In the genomic region with DNA sequence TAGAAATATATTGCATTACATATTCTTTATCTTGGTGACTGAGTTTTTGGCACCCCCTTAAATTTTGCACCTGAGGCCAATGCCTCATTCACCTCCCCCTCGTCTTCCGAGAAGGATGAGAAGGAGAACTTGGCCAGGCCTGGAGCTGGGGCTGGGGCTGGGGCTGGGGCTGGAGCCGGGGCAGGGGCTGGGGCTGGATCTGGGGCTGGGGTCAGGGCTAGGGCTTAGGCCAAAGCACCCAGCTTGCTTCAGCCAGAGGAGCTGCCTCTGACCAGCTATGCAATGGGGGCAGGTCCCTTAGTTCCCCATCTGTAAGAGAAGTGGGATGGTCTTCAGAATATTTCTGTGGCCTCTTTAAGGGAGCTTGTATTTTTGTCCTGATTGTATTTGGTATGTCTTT, we compare ENCODE assay signal across 32 cellular contexts.
"Had no signal": no experiment of that assay in that cellular context is flagged by ENCODE, and none has a peak within 500 bp of the region (broad histone marks: within the 10 kb centered on the region; RNA-seq: fewer than 3 reads in every experiment).

No MANE protein-coding gene starts in this region.

- H3K27me3 ChIP-seq: adrenal gland, body of pancreas had no signal

- H3K9me3 ChIP-seq: adrenal gland, body of pancreas, esophagus muscularis mucosa, gastroesophageal sphincter had no signal

- H3K4me3 Mint-ChIP-seq: activated B cell treated with CpG ODN at 0.5 μM for 24 hours; activated CD8-positive, alpha-beta T cell treated with anti-CD3 and anti-CD28 coated beads for 36 hours; activated naive CD4-positive, alpha-beta T cell treated with anti-CD3 and anti-CD28 coated beads for 36 hours; activated naive CD4-positive, alpha-beta T cell treated with anti-CD3 and anti-CD28 coated beads, Interleukin-2, amount 50 U/mL, for 24 hours; activated naive CD8-positive, alpha-beta T cell treated with anti-CD3 and anti-CD28 coated beads for 36 hours; activated naive CD8-positive, alpha-beta T cell treated with anti-CD3 and anti-CD28 coated beads, Interleukin-2, amount 50 U/mL, for 24 hours; activated T-cell treated with anti-CD3 and anti-CD28 coated beads, Interleukin-2, amount 50 U/mL, for 4 hours; effector memory CD8-positive, alpha-beta T cell; T-helper 17 cell; T-helper 2 cell treated with Interferon-gamma antibody and Interleukin-4, amounts not matched to agents 5 μg/mL and 100 μg/mL, for 36 hours had no signal

- H3K9me3 Mint-ChIP-seq: activated B cell treated with CpG ODN at 0.5 μM for 24 hours; activated CD8-positive, alpha-beta T cell treated with anti-CD3 and anti-CD28 coated beads for 36 hours; activated naive CD4-positive, alpha-beta T cell treated with anti-CD3 and anti-CD28 coated beads for 36 hours; activated naive CD4-positive, alpha-beta T cell treated with anti-CD3 and anti-CD28 coated beads, Interleukin-2, amount 50 U/mL, for 24 hours; activated naive CD8-positive, alpha-beta T cell treated with anti-CD3 and anti-CD28 coated beads for 36 hours; activated naive CD8-positive, alpha-beta T cell treated with anti-CD3 and anti-CD28 coated beads, Interleukin-2, amount 50 U/mL, for 24 hours; activated T-cell treated with anti-CD3 and anti-CD28 coated beads, Interleukin-2, amount 50 U/mL, for 4 hours; activated T-helper 2 cell treated with anti-CD3 and anti-CD28 coated beads, Interferon-gamma antibody, Interleukin-2, Interleukin-4, amounts not matched to agents 10 μg/mL and 5 μg/mL and 100 μg/mL, durations not matched to agents 14 hours and 24 hours and 36 hours; effector memory CD8-positive, alpha-beta T cell; T-helper 2 cell treated with Interferon-gamma antibody and Interleukin-4, amounts not matched to agents 5 μg/mL and 100 μg/mL, for 36 hours had no signal

- H3K27me3 Mint-ChIP-seq: activated B cell treated with CpG ODN at 0.5 μM for 24 hours; activated CD8-positive, alpha-beta T cell treated with anti-CD3 and anti-CD28 coated beads for 36 hours; activated naive CD4-positive, alpha-beta T cell treated with anti-CD3 and anti-CD28 coated beads, Interleukin-2, amount 50 U/mL, for 24 hours; activated naive CD8-positive, alpha-beta T cell treated with anti-CD3 and anti-CD28 coated beads for 36 hours had no signal

- ATAC-seq: activated CD4-positive, CD25-positive, alpha-beta regulatory T cell treated with anti-CD3 and anti-CD28 coated beads, Interleukin-2, amount 50 U/mL, for 24 hours; activated CD8-positive, alpha-beta T cell treated with anti-CD3 and anti-CD28 coated beads for 36 hours; activated naive CD8-positive, alpha-beta T cell treated with anti-CD3 and anti-CD28 coated beads, Interleukin-2, amount 50 U/mL, for 24 hours; activated T-cell treated with anti-CD3 and anti-CD28 coated beads, Interleukin-2, amount 50 U/mL, for 4 hours; body of pancreas; effector memory CD8-positive, alpha-beta T cell; gastroesophageal sphincter; T-helper 17 cell had no signal

- H3K4me1 Mint-ChIP-seq: activated naive CD4-positive, alpha-beta T cell treated with anti-CD3 and anti-CD28 coated beads, Interleukin-2, amount 50 U/mL, for 24 hours; activated naive CD8-positive, alpha-beta T cell treated with anti-CD3 and anti-CD28 coated beads for 36 hours had no signal

- H3K27ac ChIP-seq: adrenal gland, body of pancreas, esophagus muscularis mucosa, gastroesophageal sphincter, WERI-Rb-1 had no signal

- H3K36me3 Mint-ChIP-seq: activated naive CD4-positive, alpha-beta T cell treated with anti-CD3 and anti-CD28 coated beads, Interleukin-2, amount 50 U/mL, for 24 hours had no signal

- H3K27ac Mint-ChIP-seq: activated B cell treated with CpG ODN at 0.5 μM for 24 hours; activated CD8-positive, alpha-beta T cell treated with anti-CD3 and anti-CD28 coated beads for 36 hours; activated naive CD4-positive, alpha-beta T cell treated with anti-CD3 and anti-CD28 coated beads for 36 hours; activated naive CD4-positive, alpha-beta T cell treated with anti-CD3 and anti-CD28 coated beads, Interleukin-2, amount 50 U/mL, for 24 hours; activated naive CD8-positive, alpha-beta T cell treated with anti-CD3 and anti-CD28 coated beads for 36 hours; activated naive CD8-positive, alpha-beta T cell treated with anti-CD3 and anti-CD28 coated beads, Interleukin-2, amount 50 U/mL, for 24 hours; activated T-helper 2 cell treated with anti-CD3 and anti-CD28 coated beads, Interferon-gamma antibody, Interleukin-2, Interleukin-4, amounts not matched to agents 10 μg/mL and 5 μg/mL and 100 μg/mL, durations not matched to agents 14 hours and 24 hours and 36 hours; effector memory CD8-positive, alpha-beta T cell; T-helper 17 cell; T-helper 2 cell treated with Interferon-gamma antibody and Interleukin-4, amounts not matched to agents 5 μg/mL and 100 μg/mL, for 36 hours had no signal

- DNase-seq: activated B cell treated with CpG ODN at 0.5 μM for 24 hours; activated CD4-positive, alpha-beta T cell treated with anti-CD3 and anti-CD28 coated beads for 48 hours; activated CD4-positive, alpha-beta T cell treated with anti-CD3 and anti-CD28 coated beads, Interleukin-2, amount 50 U/mL, for 1 hour; activated CD4-positive, alpha-beta T cell treated with anti-CD3 and anti-CD28 coated beads, Interleukin-2, amount 50 U/mL, for 48 hours; activated CD8-positive, alpha-beta memory T cell treated with anti-CD3 and anti-CD28 coated beads for 24 hours; activated CD8-positive, alpha-beta T cell treated with anti-CD3 and anti-CD28 coated beads for 36 hours; activated effector memory CD4-positive, alpha-beta T cell treated with anti-CD3 and anti-CD28 coated beads, Interleukin-2, amount 50 U/mL, for 16 hours; activated naive CD4-positive, alpha-beta T cell treated with anti-CD3 and anti-CD28 coated beads for 36 hours; activated naive CD8-positive, alpha-beta T cell treated with anti-CD3 and anti-CD28 coated beads for 36 hours; activated naive CD8-positive, alpha-beta T cell treated with anti-CD3 and anti-CD28 coated beads, Interleukin-2, amount 50 U/mL, for 24 hours; activated T-cell treated with anti-CD3 and anti-CD28 coated beads, Interleukin-2, amount 50 U/mL, for 4 hours; adrenal gland; amygdala; body of pancreas; caudate nucleus; cortex of kidney; dermis blood vessel endothelial cell; effector CD4-positive, alpha-beta T cell; effector memory CD8-positive, alpha-beta T cell; erythroblast; foreskin melanocyte; T-helper 1 cell; T-helper 17 cell; T1000; WERI-Rb-1 had no signal

- FAIRE-seq: colon had no signal

- H3K4me3 ChIP-seq: adrenal gland, body of pancreas, esophagus muscularis mucosa, gastroesophageal sphincter had no signal

- H3K36me3 ChIP-seq: adrenal gland, esophagus muscularis mucosa, gastroesophageal sphincter, WERI-Rb-1 had no signal
